In the genomic region with DNA sequence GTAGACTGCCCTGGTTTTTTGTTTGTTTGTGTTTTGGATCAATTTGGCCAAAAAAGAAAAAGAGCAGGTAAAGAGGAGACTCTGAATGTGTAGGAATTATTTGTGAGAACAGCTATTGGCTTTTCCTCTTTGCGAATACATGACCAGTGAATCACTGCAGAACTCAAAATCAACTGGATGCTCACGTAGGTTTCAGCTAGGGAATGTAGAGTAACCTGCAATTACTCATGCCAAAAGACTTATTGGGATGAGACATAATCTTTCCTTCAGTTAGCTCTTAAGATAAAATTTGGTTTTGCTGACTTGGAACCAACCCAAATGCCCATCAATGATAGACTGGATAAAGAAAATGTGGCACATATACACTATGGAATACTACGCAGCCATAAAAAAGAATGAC, we compare ENCODE assay signal across 26 cellular contexts.
"Had no signal": no experiment of that assay in that cellular context is flagged by ENCODE, and none has a peak within 500 bp of the region (broad histone marks: within the 10 kb centered on the region; RNA-seq: fewer than 3 reads in every experiment).

No MANE protein-coding gene starts in this region.

- H3K36me3 ChIP-seq: prostate gland, spleen, tibial artery, upper lobe of left lung, uterus had no signal

- H3K4me1 Mint-ChIP-seq: naive B cell; nephron; stimulated activated memory B cell treated with anti-CD40 and anti-IgM and Interleukin-4, amounts not matched to agents 10 μg/mL and 1 μg/mL and 100 μg/mL, for 72 hours had no signal

- H3K9me3 ChIP-seq: prostate gland, upper lobe of left lung had no signal

- H3K27me3 ChIP-seq: hepatocyte, spleen, tibial artery, upper lobe of left lung, uterus had no signal

- DNase-seq: effector memory CD8-positive, alpha-beta T cell; erythroblast; foreskin melanocyte; head of caudate nucleus; kidney; left colon; left ventricle myocardium superior; mesendoderm; naive B cell; occipital lobe; retina; spleen; stimulated activated CD4-positive, alpha-beta T cell treated with anti-CD3 and anti-CD28 coated beads, Interleukin-15, amount 100 ng/mL, for 24 hours; stimulated activated CD4-positive, alpha-beta T cell treated with anti-CD3 and anti-CD28 coated beads, Interleukin-1b, Interleukin-23, amount 100 ng/mL, for 48 hours; stimulated activated CD4-positive, alpha-beta T cell treated with anti-CD3 and anti-CD28 coated beads, Interleukin-4, amount 100 ng/mL, for 24 hours; tibial artery; upper lobe of left lung; uterus had no signal

- H3K36me3 Mint-ChIP-seq: naive B cell; stimulated activated memory B cell treated with anti-CD40 and anti-IgM and Interleukin-4, amounts not matched to agents 10 μg/mL and 1 μg/mL and 100 μg/mL, for 72 hours had no signal

- ATAC-seq: effector memory CD8-positive, alpha-beta T cell; left colon; left ventricle myocardium superior; sciatic nerve; stimulated activated memory B cell treated with anti-CD40 and anti-IgM and Interleukin-4, amounts not matched to agents 10 μg/mL and 1 μg/mL and 100 μg/mL, for 72 hours had no signal

- H3K4me1 ChIP-seq: parathyroid adenoma, prostate gland, spleen, tibial artery, upper lobe of left lung, uterus had no signal

- H3K27ac ChIP-seq: hepatocyte, parathyroid adenoma, prostate gland, spleen, tibial artery, upper lobe of left lung, uterus had no signal

- H3K27ac Mint-ChIP-seq: effector memory CD8-positive, alpha-beta T cell; nephron; stimulated activated memory B cell treated with anti-CD40 and anti-IgM and Interleukin-4, amounts not matched to agents 10 μg/mL and 1 μg/mL and 100 μg/mL, for 72 hours; stimulated activated naive CD8-positive, alpha-beta T cell treated with anti-CD3 and anti-CD28 coated beads, Interleukin-15, Interleukin-2, amounts not matched to agents 100 ng/mL and 50 ng/mL, for 24 hours had no signal

- H3K4me3 ChIP-seq: hepatocyte, lung, prostate gland, spleen, tibial artery, upper lobe of left lung, uterus had no signal

- H3K4me3 Mint-ChIP-seq: effector memory CD8-positive, alpha-beta T cell; naive B cell; nephron; stimulated activated memory B cell treated with anti-CD40 and anti-IgM and Interleukin-4, amounts not matched to agents 10 μg/mL and 1 μg/mL and 100 μg/mL, for 72 hours; stimulated activated naive CD8-positive, alpha-beta T cell treated with anti-CD3 and anti-CD28 coated beads, Interleukin-15, Interleukin-2, amounts not matched to agents 100 ng/mL and 50 ng/mL, for 24 hours had no signal

- H3K27me3 Mint-ChIP-seq: effector memory CD8-positive, alpha-beta T cell; naive B cell; stimulated activated memory B cell treated with anti-CD40 and anti-IgM and Interleukin-4, amounts not matched to agents 10 μg/mL and 1 μg/mL and 100 μg/mL, for 72 hours; stimulated activated naive CD8-positive, alpha-beta T cell treated with anti-CD3 and anti-CD28 coated beads, Interleukin-15, Interleukin-2, amounts not matched to agents 100 ng/mL and 50 ng/mL, for 24 hours had no signal

- FAIRE-seq: kidney had no signal
